ENCODE assay signal across 1 cellular context in the genomic region with DNA sequence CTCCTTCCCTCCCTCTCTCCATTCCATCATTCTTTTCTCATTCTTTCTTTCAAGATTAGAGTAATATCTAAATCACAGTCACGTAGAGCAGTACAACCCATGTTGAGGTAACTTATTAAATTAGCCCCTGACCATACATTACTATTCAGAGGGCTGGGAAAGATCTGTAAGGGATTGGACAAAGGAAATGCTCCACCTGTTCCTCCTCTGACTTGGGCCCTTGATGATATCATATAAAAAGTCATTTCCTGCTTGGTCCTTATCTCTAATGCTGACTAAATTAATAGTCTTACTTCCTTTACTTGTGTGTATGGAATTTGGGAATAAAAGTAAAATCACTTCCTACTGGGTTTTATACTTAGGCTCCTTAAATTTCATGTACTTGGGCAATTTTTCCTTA.
TF ChIP-seq lines count a peak whose summit lies in the region.

No MANE protein-coding gene starts in this region.

TF ChIP-seq in IMR-90, 13 proteins besides CTCF, POLR2A, EP300 and RAD21 (continued from another document):
- TF ChIP-seq, protein P1, sequence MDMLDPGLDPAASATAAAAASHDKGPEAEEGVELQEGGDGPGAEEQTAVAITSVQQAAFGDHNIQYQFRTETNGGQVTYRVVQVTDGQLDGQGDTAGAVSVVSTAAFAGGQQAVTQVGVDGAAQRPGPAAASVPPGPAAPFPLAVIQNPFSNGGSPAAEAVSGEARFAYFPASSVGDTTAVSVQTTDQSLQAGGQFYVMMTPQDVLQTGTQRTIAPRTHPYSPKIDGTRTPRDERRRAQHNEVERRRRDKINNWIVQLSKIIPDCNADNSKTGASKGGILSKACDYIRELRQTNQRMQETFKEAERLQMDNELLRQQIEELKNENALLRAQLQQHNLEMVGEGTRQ (IDR thresholded peaks at IDR 0.05; ENCODE audit: low read depth, low read length): no peak
- no peak for TF ChIP-seq BHLHE40 (IDR thresholded peaks at IDR 0.05; ENCODE audit: low read depth, low read length)
- TF ChIP-seq NFE2L2 (IDR thresholded peaks at IDR 0.05; ENCODE audit: low read depth, low read length): no peak
- no peak for TF ChIP-seq CHD1 (IDR thresholded peaks at IDR 0.05; ENCODE audit: low read depth, low read length)
- no peak for TF ChIP-seq MAZ (IDR thresholded peaks at IDR 0.05; ENCODE audit: borderline replicate concordance, low read depth, low read length)
